In genomic region chr3:58178528-58179234, GRCh38 we compare ENCODE assay signal across 15 cellular contexts. TPM values are rescaled to one million over a fixed set of nuclear protein-coding genes. Genes with fewer than 3 reads are reported as not detected.
DNase-seq lines count a peak whose midpoint lies in the region; TF ChIP-seq lines count a peak whose summit lies in the region.
"Had no signal": no experiment of that assay in that cellular context is flagged by ENCODE, and none has a peak within 500 bp of the region (broad histone marks: within the 10 kb centered on the region; RNA-seq: fewer than 3 reads in every experiment).

No MANE protein-coding gene starts in this region.

- H3K9ac ChIP-seq in iPS-15b (ENCODE audit: low read depth, low read length) (no peak overlapping the region), stomach smooth muscle (ENCODE audit: low read length in 2 of 2) (peak overlapping the region in 1 of 2 donors; percentile 51), SK-N-SH (no peak overlapping the region)

- H3K79me2 ChIP-seq in SK-N-SH (ENCODE audit: insufficient read depth), result no peaks in the 10 kb centered on the region

- DNase-seq in activated naive CD4-positive, alpha-beta T cell (lab: John Stamatoyannopoulos, UW), result no peak
- DNase-seq in activated CD4-positive, alpha-beta memory T cell treated with anti-CD3 and anti-CD28 coated beads for 36 hours, result peak; percentile 50
- no peak for DNase-seq in NCI-H1436 treated with DMSO at 0.1 percent for 48 hours (lab: John Stamatoyannopoulos, UW)
- DNase-seq in ovary, result no peak
- DNase-seq in SK-N-SH, result no peak
- DNase-seq: activated CD4-positive, CD25-positive, alpha-beta regulatory T cell; NCI-H345; Right ventricle myocardium superior had no signal

- no peak for TF ChIP-seq POLR2A in ovary (IDR thresholded peaks at IDR 0.05)

- H2AFZ ChIP-seq in SK-N-SH (ENCODE audit: low read depth), result no peak overlapping the region

- no peaks in the 10 kb centered on the region for H3K9me3 Mint-ChIP-seq in activated naive CD4-positive, alpha-beta T cell treated with anti-CD3 and anti-CD28 coated beads, Interleukin-2, amount 50 U/mL, for 24 hours
- H3K9me3 Mint-ChIP-seq in activated CD4-positive, alpha-beta memory T cell treated with anti-CD3 and anti-CD28 coated beads for 36 hours, result no peaks in the 10 kb centered on the region

- peaks cover 6% of the 10 kb centered on the region for H3K4me1 Mint-ChIP-seq in activated naive CD4-positive, alpha-beta T cell treated with anti-CD3 and anti-CD28 coated beads, Interleukin-2, amount 50 U/mL, for 24 hours
- peaks cover 11% of the 10 kb centered on the region for H3K4me1 Mint-ChIP-seq in activated CD4-positive, alpha-beta memory T cell treated with anti-CD3 and anti-CD28 coated beads for 36 hours (ENCODE audit: low read depth)

- peaks cover 9% of the 10 kb centered on the region for H3F3A ChIP-seq in SK-N-SH (replicated peaks; ENCODE audit: insufficient read depth)

- TF ChIP-seq CTCF in ovary (IDR thresholded peaks at IDR 0.05) (no peak), SK-N-SH (IDR thresholded peaks at IDR 0.05) (no peak)

- H3K27ac ChIP-seq in stomach smooth muscle (ENCODE audit: low read length), result no peak overlapping the region
- no peak overlapping the region for H3K27ac ChIP-seq in ovary
- H3K27ac ChIP-seq in SK-N-SH (ENCODE audit: low read depth in 2 of 2, low read length in 1 of 2), result no peak overlapping the region
- H3K27ac ChIP-seq: GM23248 had no signal

- H3K4me3 Mint-ChIP-seq in activated naive CD4-positive, alpha-beta T cell treated with anti-CD3 and anti-CD28 coated beads, Interleukin-2, amount 50 U/mL, for 24 hours, result peak overlapping the region; percentile 44
- peak overlapping the region; percentile 39 for H3K4me3 Mint-ChIP-seq in activated CD4-positive, alpha-beta memory T cell treated with anti-CD3 and anti-CD28 coated beads for 36 hours

- H3K36me3 ChIP-seq in iPS-15b (ENCODE audit: control insufficient read depth, insufficient read depth, low read length), result no peaks in the 10 kb centered on the region
- H3K36me3 ChIP-seq in stomach smooth muscle (ENCODE audit: control insufficient read depth in 2 of 2, insufficient read depth in 2 of 2, low read length in 2 of 2), result no peaks in the 10 kb centered on the region
- no peaks in the 10 kb centered on the region for H3K36me3 ChIP-seq in ovary
- H3K36me3 ChIP-seq in SK-N-SH (replicated peaks in 1 of 2; ENCODE audit: control insufficient read depth in 1 of 2, insufficient read depth in 2 of 2, low read length in 1 of 2), result no peaks in the 10 kb centered on the region

- POLR2A ChIA-PET in activated CD4-positive, alpha-beta memory T cell treated with anti-CD3 and anti-CD28 coated beads for 36 hours (lab: Charles Lee), result interaction anchor here (0.6 kb wide), 1 partner anchor 131 kb away, joined by 3 read pairs; no protein-coding TSS in a partner anchor
- POLR2A ChIA-PET in SK-N-SH (lab: Yijun Ruan, JAX), result interaction anchor here (1.0 kb wide), 1 partner anchor 170 kb away, joined by 3 read pairs; no protein-coding TSS in a partner anchor

- H3K9me3 ChIP-seq in iPS-15b (ENCODE audit: control insufficient read depth, insufficient read depth, low read length) (no peaks in the 10 kb centered on the region), stomach smooth muscle (ENCODE audit: control insufficient read depth in 2 of 2, low read length in 2 of 2) (no peaks in the 10 kb centered on the region), ovary (no peaks in the 10 kb centered on the region), SK-N-SH (no peaks in the 10 kb centered on the region)

- H3K4me1 ChIP-seq in iPS-15b (ENCODE audit: control insufficient read depth, insufficient read depth, low read length) (peaks cover 18% of the 10 kb centered on the region), stomach smooth muscle (ENCODE audit: control insufficient read depth, insufficient read depth, low read length) (peaks cover 20% of the 10 kb centered on the region), ovary (ENCODE audit: insufficient read depth) (peaks cover 10% of the 10 kb centered on the region), SK-N-SH (ENCODE audit: control insufficient read depth in 1 of 2, insufficient read depth in 2 of 2, low read depth in 1 of 2, low read length in 1 of 2) (peaks cover 0 to 4% of the 10 kb centered on the region in 2 experiments; a peak in 1 of 4 replicates)

- peak overlapping the region; percentile 50 for H3K4me3 ChIP-seq in iPS-15b (ENCODE audit: low read depth, low read length)
- peak overlapping the region; percentile 74 for H3K4me3 ChIP-seq in stomach smooth muscle (ENCODE audit: low read length in 2 of 2)
- H3K4me3 ChIP-seq in ovary, result no peak overlapping the region
- H3K4me3 ChIP-seq in SK-N-SH (ENCODE audit: low read depth in 2 of 2, low read length in 1 of 2), result no peak overlapping the region

- H3K9me2 ChIP-seq in SK-N-SH, result no peaks in the 10 kb centered on the region

- no peaks in the 10 kb centered on the region for H3K36me3 Mint-ChIP-seq in activated naive CD4-positive, alpha-beta T cell treated with anti-CD3 and anti-CD28 coated beads, Interleukin-2, amount 50 U/mL, for 24 hours
- H3K36me3 Mint-ChIP-seq in activated CD4-positive, alpha-beta memory T cell treated with anti-CD3 and anti-CD28 coated beads for 36 hours, result no peaks in the 10 kb centered on the region

- H3K27ac Mint-ChIP-seq in activated naive CD4-positive, alpha-beta T cell treated with anti-CD3 and anti-CD28 coated beads, Interleukin-2, amount 50 U/mL, for 24 hours, result no peak overlapping the region
- no peak overlapping the region for H3K27ac Mint-ChIP-seq in activated CD4-positive, alpha-beta memory T cell treated with anti-CD3 and anti-CD28 coated beads for 36 hours

- H4K20me1 ChIP-seq in SK-N-SH (ENCODE audit: insufficient read depth), result no peaks in the 10 kb centered on the region

- H3K27me3 ChIP-seq in iPS-15b (ENCODE audit: control insufficient read depth, insufficient read depth, low read length) (peaks cover 11% of the 10 kb centered on the region), stomach smooth muscle (ENCODE audit: control insufficient read depth in 1 of 2, insufficient read depth in 2 of 2, low read length in 2 of 2) (no peaks in the 10 kb centered on the region), ovary (no peaks in the 10 kb centered on the region), SK-N-SH (ENCODE audit: insufficient read depth) (no peaks in the 10 kb centered on the region)

- 84 to 85% (median 84%) methylated on average over 17 of the region's 17 CpGs for WGBS in ovary, 3 donors
- 72% methylated on average over 12 of the region's 17 CpGs for WGBS in SK-N-SH (ENCODE audit: low lambda C conversion rate)

- no peaks in the 10 kb centered on the region for H3K27me3 Mint-ChIP-seq in activated naive CD4-positive, alpha-beta T cell treated with anti-CD3 and anti-CD28 coated beads, Interleukin-2, amount 50 U/mL, for 24 hours
- H3K27me3 Mint-ChIP-seq in activated CD4-positive, alpha-beta memory T cell treated with anti-CD3 and anti-CD28 coated beads for 36 hours, result no peaks in the 10 kb centered on the region

- TF ChIP-seq RAD21 in SK-N-SH (IDR thresholded peaks at IDR 0.05; ENCODE audit: low read length), result no peak

- H3K4me2 ChIP-seq in SK-N-SH, result no peak overlapping the region

- intact Hi-C loops in activated CD4-positive, alpha-beta memory T cell treated with anti-CD3 and anti-CD28 coated beads for 36 hours (cut with micrococcal nuclease), result loop anchor here (2.0 kb wide), 2 partner anchors 36 to 222 kb away; no protein-coding TSS in a partner anchor
- intact Hi-C loops in ovary (cut with DNase I), result loop anchor here in 2 of 4 donors (5.0 kb wide), 3 partner anchors 119 to 171 kb away; partner anchors contain the start of gene FLNB (in 1 of the 2)

- TF ChIP-seq EP300 in ovary (IDR thresholded peaks at IDR 0.05) (no peak), SK-N-SH (IDR thresholded peaks at IDR 0.05; ENCODE audit: borderline replicate concordance in 1 of 2, low read depth in 1 of 2, low read length in 1 of 2) (no peak)

- CTCF ChIA-PET in activated CD4-positive, alpha-beta memory T cell treated with anti-CD3 and anti-CD28 coated beads for 36 hours (lab: Charles Lee), result interaction anchor here (0.6 to 3.5 kb wide), 24 partner anchors 8 to 452 kb away, joined by 3 to 37 read pairs (median 5); partner anchors contain the start of genes DNASE1L3, HTD2 and RPP14
- CTCF ChIA-PET in SK-N-SH (lab: Yijun Ruan, JAX), result interaction anchor here (0.7 to 6.5 kb wide), 40 partner anchors 11 to 356 kb away, joined by 3 to 68 read pairs (median 5); partner anchors contain the start of genes ABHD6, DNASE1L3, FLNB and HTD2

TF ChIP-seq in SK-N-SH, 30 proteins besides CTCF, POLR2A, EP300 and RAD21:
- TF ChIP-seq ZBTB33 (IDR thresholded peaks at IDR 0.05; ENCODE audit: borderline replicate concordance, low read depth), result no peak

RNA-seq across cellular contexts. Expression of gene DNASE1L3, which starts 32.1 kb away (rescaled TPM):
- total RNA-seq in activated CD4-positive, alpha-beta memory T cell treated with anti-CD3 and anti-CD28 coated beads for 36 hours, result not detected
- 1 to 10 TPM in 1 of 7 donors, under 1 TPM in 4, not detected in 2; 0.48 to 1.8 (median 0.65) TPM for total RNA-seq in ovary
- polyA plus RNA-seq in ovary (10 to 100 TPM in 1 of 2 donors, under 1 TPM in 1; 0.61 to 10.3 TPM), SK-N-SH (2012; rRNA removed) (not detected in 2 replicates)
- polyA plus RNA-seq in SK-N-SH (2012; cell fraction: cytosol; rRNA removed), result not detected in 2 replicates
- polyA plus RNA-seq in SK-N-SH (2012; cell fraction: nucleus; rRNA removed), result not detected in 2 replicates
- total RNA-seq: GM23248, LHCN-M2, myocyte, smooth muscle cell had no signal
- polyA plus RNA-seq: GM23248 had no signal

RNA-seq across cellular contexts. Expression of gene ABHD6, which starts 58.9 kb away (rescaled TPM):
- total RNA-seq in activated CD4-positive, alpha-beta memory T cell treated with anti-CD3 and anti-CD28 coated beads for 36 hours, result 1 to 10 TPM; 3.9 to 4.1 TPM
- total RNA-seq in ovary, result 10 to 100 TPM in 4 of 7 donors, 1 to 10 TPM in 3; 8.2 to 11.3 (median 10.5) TPM
- 10 to 100 TPM in 1 of 2 donors, 1 to 10 TPM in 1; 4.8 to 36.6 TPM for polyA plus RNA-seq in ovary
- 10.7 and 14.8 TPM in 2 replicates for polyA plus RNA-seq in SK-N-SH (2012; rRNA removed)
- 10.0 and 11.4 TPM in 2 replicates for polyA plus RNA-seq in SK-N-SH (2012; cell fraction: cytosol; rRNA removed)
- 9.6 and 11.9 TPM in 2 replicates for polyA plus RNA-seq in SK-N-SH (2012; cell fraction: nucleus; rRNA removed)

Comparison
In these comparisons a context has a peak if more than half of its experiments do, and no peak if none do; other contexts are left out.
1. H3K4me3 ChIP-seq: peak in iPS-15b (single experiment) and stomach smooth muscle (2 of 2); none in ovary (single experiment) and SK-N-SH (0 of 2).